ENCODE assay signal across 1 cellular context in the genomic region with DNA sequence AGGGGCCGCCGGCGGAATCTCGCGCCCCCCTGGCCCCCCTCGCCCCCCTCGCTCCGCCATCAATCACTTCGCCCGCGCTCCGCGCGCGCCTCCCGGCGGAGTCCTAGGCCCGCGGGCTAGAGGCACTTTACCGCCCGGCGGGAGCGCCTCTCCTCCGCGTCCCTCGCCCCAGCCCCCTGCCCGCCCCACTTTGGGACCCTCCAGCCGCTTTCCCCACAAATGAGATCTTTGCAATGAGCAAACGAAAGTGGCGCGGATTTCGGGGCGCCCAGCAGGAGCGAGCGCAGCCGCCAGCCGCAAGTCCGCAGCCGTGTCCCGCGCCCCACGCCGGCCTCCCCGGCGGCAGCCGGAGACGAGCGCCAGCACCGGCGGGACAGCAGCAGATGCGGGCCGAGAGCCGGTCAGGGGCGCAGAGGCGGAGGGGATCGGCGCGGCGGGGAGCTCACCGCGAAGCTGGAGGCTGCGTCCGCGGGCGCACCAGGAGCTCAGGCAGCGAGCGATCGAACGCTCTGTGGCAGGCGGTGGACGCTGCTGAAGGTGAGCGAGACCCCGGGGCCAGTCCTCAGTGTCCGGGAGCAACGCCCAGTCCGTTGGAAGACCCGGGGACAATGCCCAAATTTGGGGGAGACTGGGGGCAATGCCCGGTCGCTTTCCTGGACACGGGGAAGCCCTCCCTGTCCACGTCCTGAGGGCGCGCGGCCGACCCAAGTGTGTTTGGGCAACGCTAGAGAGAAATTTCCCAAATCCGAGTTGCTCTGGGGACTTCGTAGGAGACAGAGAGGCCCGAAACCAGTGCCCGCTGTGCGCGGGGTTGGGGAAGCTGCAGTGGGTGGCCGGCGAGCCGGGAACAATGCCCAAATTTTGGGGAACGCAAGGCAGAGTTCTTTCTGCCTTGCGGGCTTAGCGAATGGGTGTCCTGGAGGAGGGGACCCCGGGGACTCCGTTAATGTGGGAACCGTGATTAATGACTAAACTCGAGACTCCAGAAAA.
TF ChIP-seq lines count a peak whose summit lies in the region.

No MANE protein-coding gene starts in this region.

TF ChIP-seq in endothelial cell of umbilical vein, 7 proteins besides CTCF, POLR2A, EP300 and RAD21:
- TF ChIP-seq FOS (IDR thresholded peaks at IDR 0.05; ENCODE audit: borderline replicate concordance, insufficient read depth, low read length): no peak
- no peak for TF ChIP-seq GATA2 (IDR thresholded peaks at IDR 0.05; ENCODE audit: insufficient read depth, insufficient read length, low read depth, low read length)
- TF ChIP-seq EZH2 (IDR thresholded peaks at IDR 0.05; ENCODE audit: borderline replicate concordance, low read depth, low read length, severe bottlenecking): peak; percentile 84
- TF ChIP-seq, protein P1, sequence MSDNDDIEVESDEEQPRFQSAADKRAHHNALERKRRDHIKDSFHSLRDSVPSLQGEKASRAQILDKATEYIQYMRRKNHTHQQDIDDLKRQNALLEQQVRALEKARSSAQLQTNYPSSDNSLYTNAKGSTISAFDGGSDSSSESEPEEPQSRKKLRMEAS (IDR thresholded peaks at IDR 0.05; ENCODE audit: insufficient read depth, insufficient read length): no peak
- TF ChIP-seq MYC (IDR thresholded peaks at IDR 0.05; ENCODE audit: low read depth, low read length): no peak
TF ChIP-seq in endothelial cell of umbilical vein: peak in this region for 1.
